In genomic region chr10:122490268-122490667, GRCh38 we compare ENCODE assay signal across 23 cellular contexts. TPM values are rescaled to one million over a fixed set of nuclear protein-coding genes. Genes with fewer than 3 reads are reported as not detected.
DNase-seq lines count a peak whose midpoint lies in the region; ATAC-seq, FAIRE-seq and TF ChIP-seq lines count a peak whose summit lies in the region.
"Had no signal": no experiment of that assay in that cellular context is flagged by ENCODE, and none has a peak within 500 bp of the region (broad histone marks: within the 10 kb centered on the region; RNA-seq: fewer than 3 reads in every experiment).

No MANE protein-coding gene starts in this region.

- TF ChIP-seq EP300 in A549 (IDR thresholded peaks at IDR 0.05) (no peak), esophagus muscularis mucosa (IDR thresholded peaks at IDR 0.05) (no peak)

- H3K4me2 ChIP-seq in A549, result no peak overlapping the region
- H3K4me2 ChIP-seq in osteoblast (ENCODE audit: insufficient read depth, low read length), result peak overlapping the region; percentile 52

- no peak for ATAC-seq in A549
- no peak for ATAC-seq in RWPE2 (ENCODE audit: low read depth)
- no peak for ATAC-seq in activated naive CD8-positive, alpha-beta T cell treated with anti-CD3 and anti-CD28 coated beads, Interleukin-2, amount 50 U/mL, for 24 hours
- no peak for ATAC-seq in HG03378 (IDR thresholded peaks at IDR 0.05; ENCODE audit: unreplicated experiment)
- ATAC-seq: left ventricle myocardium superior; naive thymus-derived CD4-positive, alpha-beta T cell had no signal

- H3K36me3 Mint-ChIP-seq in activated naive CD8-positive, alpha-beta T cell treated with anti-CD3 and anti-CD28 coated beads, Interleukin-2, amount 50 U/mL, for 24 hours (ENCODE audit: low read depth), result no peaks in the 10 kb centered on the region
- H3K36me3 Mint-ChIP-seq: CD8-positive, alpha-beta memory T cell; naive thymus-derived CD4-positive, alpha-beta T cell had no signal

- no peaks in the 10 kb centered on the region for H3K27me3 Mint-ChIP-seq in activated naive CD8-positive, alpha-beta T cell treated with anti-CD3 and anti-CD28 coated beads, Interleukin-2, amount 50 U/mL, for 24 hours

- 70% methylated on average over 4 of the region's 4 CpGs for WGBS in A549 (ENCODE audit: missing lambda C conversion rate)
- WGBS in esophagus muscularis mucosa, result 80% methylated on average over 4 of the region's 4 CpGs

- POLR2A ChIA-PET in A549 (lab: Yijun Ruan, JAX), result no interaction called here

- H4K20me1 ChIP-seq in osteoblast (ENCODE audit: insufficient read depth, low read length), result peaks cover 1% of the 10 kb centered on the region

- no peaks in the 10 kb centered on the region for H3K9me3 Mint-ChIP-seq in activated naive CD8-positive, alpha-beta T cell treated with anti-CD3 and anti-CD28 coated beads, Interleukin-2, amount 50 U/mL, for 24 hours
- H3K9me3 Mint-ChIP-seq: CD8-positive, alpha-beta memory T cell; dendritic cell treated with granulocyte-macrophage colony-stimulating factor and Interleukin-4, amounts not matched to agents 40 ng/mL and 50 ng/mL, for 4 days; naive thymus-derived CD4-positive, alpha-beta T cell had no signal

- peaks cover 7% of the 10 kb centered on the region for H3K79me2 ChIP-seq in osteoblast (ENCODE audit: insufficient read depth, low read length)

- H3K9me3 ChIP-seq in A549 (no peaks in the 10 kb centered on the region), RWPE2 (ENCODE audit: severe bottlenecking) (no peaks in the 10 kb centered on the region), osteoblast (ENCODE audit: low read depth, low read length) (no peaks in the 10 kb centered on the region), esophagus muscularis mucosa (no peaks in the 10 kb centered on the region)
- H3K9me3 ChIP-seq: esophagus squamous epithelium had no signal

- no peak for TF ChIP-seq RAD21 in A549 (conservative IDR thresholded peaks at IDR 0.05 in 1 of 2, IDR thresholded peaks at IDR 0.05 in 1 of 2)

- DNase-seq in A549 (ENCODE audit: low read depth in 1 of 2, low spot score in 1 of 2), result no peak
- DNase-seq in RWPE2 (ENCODE audit: low spot score), result no peak
- peak; percentile 45 for DNase-seq in dedifferentiated amniotic fluid mesenchymal stem cell (ENCODE audit: extremely low spot score)
- no peak for DNase-seq in osteoblast (ENCODE audit: insufficient read length, low spot score, missing footprints)
- no peak for DNase-seq in esophagus muscularis mucosa (ENCODE audit: extremely low spot score)
- DNase-seq in activated naive CD8-positive, alpha-beta T cell treated with anti-CD3 and anti-CD28 coated beads, Interleukin-2, amount 50 U/mL, for 24 hours, result no peak
- no peak for DNase-seq in kidney tubule cell (ENCODE audit: low spot score)
- DNase-seq: activated CD4-positive, alpha-beta T cell treated with anti-CD3 and anti-CD28 coated beads, Interleukin-2, amount 50 U/mL, for 48 hours; amygdala; CD8-positive, alpha-beta memory T cell; esophagus squamous epithelium; KBM-7; left ventricle myocardium superior; naive thymus-derived CD4-positive, alpha-beta T cell; NCI-H1105; stimulated activated naive CD4-positive, alpha-beta T cell treated with Interleukin-2 at 50 U/mL for 16 hours; SW 1271 had no signal

- TF ChIP-seq CTCF in A549 (IDR thresholded peaks at IDR 0.05), result no peak
- TF ChIP-seq CTCF in RWPE2 (IDR thresholded peaks at IDR 0.05; ENCODE audit: poor library complexity, severe bottlenecking), result no peak
- no peak for TF ChIP-seq CTCF in osteoblast (IDR thresholded peaks at IDR 0.05; ENCODE audit: extremely low read depth, low read depth, low read length)
- no peak for TF ChIP-seq CTCF in esophagus muscularis mucosa (IDR thresholded peaks at IDR 0.05)

- H3K4me3 ChIP-seq in A549 (no peak overlapping the region), RWPE2 (ENCODE audit: severe bottlenecking) (no peak overlapping the region), osteoblast (ENCODE audit: insufficient read depth, low read length) (no peak overlapping the region), esophagus muscularis mucosa (no peak overlapping the region)
- H3K4me3 ChIP-seq: esophagus squamous epithelium had no signal

- H3K27ac ChIP-seq in A549 (no peak overlapping the region), RWPE2 (ENCODE audit: poor library complexity, severe bottlenecking) (peak overlapping the region; percentile 95), osteoblast (ENCODE audit: low read depth, low read length) (peak overlapping the region; percentile 90), esophagus muscularis mucosa (replicated peaks in 1 of 4) (no peak overlapping the region)
- H3K27ac ChIP-seq: HL-60 had no signal

- peaks cover 15% of the 10 kb centered on the region for H3K4me1 Mint-ChIP-seq in activated naive CD8-positive, alpha-beta T cell treated with anti-CD3 and anti-CD28 coated beads, Interleukin-2, amount 50 U/mL, for 24 hours

- no peak overlapping the region for H3K4me3 Mint-ChIP-seq in activated naive CD8-positive, alpha-beta T cell treated with anti-CD3 and anti-CD28 coated beads, Interleukin-2, amount 50 U/mL, for 24 hours
- H3K4me3 Mint-ChIP-seq: CD8-positive, alpha-beta memory T cell; dendritic cell treated with granulocyte-macrophage colony-stimulating factor and Interleukin-4, amounts not matched to agents 40 ng/mL and 50 ng/mL, for 4 days; naive thymus-derived CD4-positive, alpha-beta T cell had no signal

- TF ChIP-seq POLR2A in A549 (IDR thresholded peaks at IDR 0.05; ENCODE audit: low read length), result no peak
- TF ChIP-seq POLR2A in esophagus muscularis mucosa (IDR thresholded peaks at IDR 0.05; ENCODE audit: low read depth), result no peak

- H3K4me1 ChIP-seq in A549 (peaks cover 7% of the 10 kb centered on the region; the same call in 1 of the 3 replicates), RWPE2 (ENCODE audit: insufficient read depth, poor library complexity, severe bottlenecking) (peaks cover 31% of the 10 kb centered on the region), osteoblast (ENCODE audit: insufficient read depth, low read length) (peaks cover 53% of the 10 kb centered on the region), esophagus muscularis mucosa (peaks cover 44 to 80% (median 78%) of the 10 kb centered on the region in 4 donors)

- no peaks in the 10 kb centered on the region for H3K27me3 ChIP-seq in RWPE2 (ENCODE audit: insufficient read depth, poor library complexity, severe bottlenecking)
- no peaks in the 10 kb centered on the region for H3K27me3 ChIP-seq in osteoblast (ENCODE audit: insufficient read depth, low read length)
- no peaks in the 10 kb centered on the region for H3K27me3 ChIP-seq in esophagus muscularis mucosa

- intact Hi-C loops in esophagus muscularis mucosa (cut with DNase I), result no loop called here

- H3K27ac Mint-ChIP-seq in activated naive CD8-positive, alpha-beta T cell treated with anti-CD3 and anti-CD28 coated beads, Interleukin-2, amount 50 U/mL, for 24 hours, result no peak overlapping the region
- H3K27ac Mint-ChIP-seq: dendritic cell treated with granulocyte-macrophage colony-stimulating factor and Interleukin-4, amounts not matched to agents 40 ng/mL and 50 ng/mL, for 4 days; naive thymus-derived CD4-positive, alpha-beta T cell had no signal

- CTCF ChIA-PET in A549 (lab: Yijun Ruan, JAX), result interaction anchor here (1.4 to 2.3 kb wide), 3 partner anchors 20 to 191 kb away, joined by 3 to 6 read pairs (median 5); no protein-coding TSS in a partner anchor

- H3K36me3 ChIP-seq in RWPE2 (ENCODE audit: low read depth), result peaks cover 40% of the 10 kb centered on the region
- H3K36me3 ChIP-seq in osteoblast (ENCODE audit: insufficient read depth, low read length), result peaks cover 12% of the 10 kb centered on the region
- peaks cover 0 to 44% (median 14%) of the 10 kb centered on the region in 4 donors for H3K36me3 ChIP-seq in esophagus muscularis mucosa
- H3K36me3 ChIP-seq: esophagus squamous epithelium had no signal

- H2AFZ ChIP-seq in osteoblast (ENCODE audit: low read length), result peak overlapping the region; percentile 3

- no peak for FAIRE-seq in A549 (lab: Jason Lieb, UNC)

TF ChIP-seq in A549, 52 proteins besides CTCF, POLR2A, EP300 and RAD21:
- TF ChIP-seq, protein P1, sequence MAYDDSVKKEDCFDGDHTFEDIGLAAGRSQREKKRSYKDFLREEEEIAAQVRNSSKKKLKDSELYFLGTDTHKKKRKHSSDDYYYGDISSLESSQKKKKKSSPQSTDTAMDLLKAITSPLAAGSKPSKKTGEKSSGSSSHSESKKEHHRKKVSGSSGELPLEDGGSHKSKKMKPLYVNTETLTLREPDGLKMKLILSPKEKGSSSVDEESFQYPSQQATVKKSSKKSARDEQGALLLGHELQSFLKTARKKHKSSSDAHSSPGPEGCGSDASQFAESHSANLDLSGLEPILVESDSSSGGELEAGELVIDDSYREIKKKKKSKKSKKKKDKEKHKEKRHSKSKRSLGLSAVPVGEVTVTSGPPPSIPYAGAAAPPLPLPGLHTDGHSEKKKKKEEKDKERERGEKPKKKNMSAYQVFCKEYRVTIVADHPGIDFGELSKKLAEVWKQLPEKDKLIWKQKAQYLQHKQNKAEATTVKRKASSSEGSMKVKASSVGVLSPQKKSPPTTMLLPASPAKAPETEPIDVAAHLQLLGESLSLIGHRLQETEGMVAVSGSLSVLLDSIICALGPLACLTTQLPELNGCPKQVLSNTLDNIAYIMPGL (CRISPR knock-in tag; IDR thresholded peaks at IDR 0.05; ENCODE audit: borderline replicate concordance), result no peak
- peak; percentile 85 for TF ChIP-seq MAFK (IDR thresholded peaks at IDR 0.05; ENCODE audit: partially characterized antibody)

RNA-seq across cellular contexts. Expression of gene HTRA1, which starts 28.9 kb away (rescaled TPM):
- polyA plus RNA-seq in A549 (2011; rRNA removed), result 65.6 and 92.3 TPM in 2 replicates
- 20.2 and 25.5 TPM in 2 replicates for polyA plus RNA-seq in A549 (2012; cell fraction: cytosol; rRNA removed)
- polyA plus RNA-seq in A549 (2012; cell fraction: nucleus; rRNA removed), result 17.3 and 28.3 TPM in 2 replicates
- 31.9 to 51.5 TPM (median 50.7 TPM) in 3 replicates for polyA plus RNA-seq in A549 (2017; fragmentation: RNase III; extraction: RNeasy Plus Mini Kit Qiagen cat#74134 plus additional on column Dnase treatment)
- polyA minus RNA-seq in A549 (2011; rRNA and poly(A)+ RNA removed), result 19.0 and 20.6 TPM in 2 replicates
- 392 and 413 TPM in 2 replicates for total RNA-seq in osteoblast
- total RNA-seq in esophagus muscularis mucosa, result 100 to 1,000 TPM; 101 to 146 (median 109) TPM
- polyA plus RNA-seq: naive thymus-derived CD4-positive, alpha-beta T cell had no signal

RNA-seq across cellular contexts. Expression of gene ARMS2, which starts 35.8 kb away (rescaled TPM):
- polyA plus RNA-seq in A549 (2011; rRNA removed) (not detected in 2 replicates), A549 (2017; fragmentation: RNase III; extraction: RNeasy Plus Mini Kit Qiagen cat#74134 plus additional on column Dnase treatment) (not detected in 3 replicates)
- 0.05 TPM in 1 of 2 replicates, not detected in the other for polyA plus RNA-seq in A549 (2012; cell fraction: cytosol; rRNA removed)
- polyA plus RNA-seq in A549 (2012; cell fraction: nucleus; rRNA removed), result not detected in 2 replicates
- polyA minus RNA-seq in A549 (2011; rRNA and poly(A)+ RNA removed), result not detected in 2 replicates
- total RNA-seq in osteoblast (not detected in 2 replicates), esophagus muscularis mucosa (1 to 10 TPM in 1 of 4 donors, not detected in 3; 1.2 TPM)
- total RNA-seq: A673; CD8-positive, alpha-beta memory T cell; esophagus squamous epithelium; left ventricle myocardium superior; naive thymus-derived CD4-positive, alpha-beta T cell; posterior vena cava; RPMI7951 had no signal
- polyA plus RNA-seq: CD8-positive, alpha-beta memory T cell; naive thymus-derived CD4-positive, alpha-beta T cell had no signal

Comparison
In these comparisons a context has a peak if more than half of its experiments do, and no peak if none do; other contexts are left out.
1. H3K27ac ChIP-seq: peak in RWPE2 (single experiment) and osteoblast (single experiment); none in A549 (0 of 2) and esophagus muscularis mucosa (0 of 4).